In genomic region chr10:103276941-103277712, GRCh38 we compare ENCODE assay signal across 8 cellular contexts. TPM values are rescaled to one million over a fixed set of nuclear protein-coding genes. Genes with fewer than 3 reads are reported as not detected.
DNase-seq lines count a peak whose midpoint lies in the region; ATAC-seq and TF ChIP-seq lines count a peak whose summit lies in the region.

TSS of gene INA (plus strand) at chr10:103277138. CDS start at chr10:103277212, 74 bp downstream.

- TF ChIP-seq POLR2A in heart left ventricle (IDR thresholded peaks at IDR 0.05): no peak

- no peak for DNase-seq in heart left ventricle
- no peak for DNase-seq in cardiac septum (ENCODE audit: low spot score)
- DNase-seq in NCI-H2227 (lab: John Stamatoyannopoulos, UW; ENCODE audit: unreplicated experiment): peak; percentile 88
- DNase-seq in adipocyte (ENCODE audit: low read depth): peak; percentile 78
- DNase-seq in stimulated activated CD8-positive, alpha-beta memory T cell treated with anti-CD3 and anti-CD28 coated beads, Interleukin-15, amount 100 ng/mL, for 48 hours (ENCODE audit: low read depth in 2 of 2): peak; percentile 15 to 23
- no peak for DNase-seq in OCI-M1 (lab: John Stamatoyannopoulos, UW)

- no peak for ATAC-seq in heart left ventricle
- no peak for ATAC-seq in GM21381 (IDR thresholded peaks at IDR 0.05; ENCODE audit: unreplicated experiment)

- no peaks in the 10 kb centered on the region for H3K9me3 ChIP-seq in heart left ventricle
- peaks cover 7% of the 10 kb centered on the region for H3K9me3 ChIP-seq in adipocyte (ENCODE audit: control insufficient read depth, low read length)
- no peaks in the 10 kb centered on the region for H3K9me3 ChIP-seq in iPS-18a (ENCODE audit: control insufficient read depth, low read depth, low read length)

- H3K27ac ChIP-seq in heart left ventricle: no peak within 1 kb of the TSS
- no peak within 1 kb of the TSS for H3K27ac ChIP-seq in iPS-18a (ENCODE audit: low read length)

- intact Hi-C loops in heart left ventricle (cut with DNase I): no loop called here
- intact Hi-C loops in cardiac septum (cut with DNase I): no loop called here

- no peaks in the 10 kb centered on the region for H3K36me3 ChIP-seq in heart left ventricle
- no peaks in the 10 kb centered on the region for H3K36me3 ChIP-seq in adipocyte (ENCODE audit: control insufficient read depth, insufficient read depth, low read length, severe bottlenecking)
- no peaks in the 10 kb centered on the region for H3K36me3 ChIP-seq in iPS-18a (ENCODE audit: control insufficient read depth, low read depth, low read length)

- H3K4me3 ChIP-seq in heart left ventricle (peak within 1 kb of the TSS in 10 of 12 donors; percentile 13 to 45 (median 27)), adipocyte (ENCODE audit: low read length) (peak within 1 kb of the TSS; percentile 71), iPS-18a (ENCODE audit: low read length) (peak within 1 kb of the TSS; percentile 69)

- H3K4me1 ChIP-seq in heart left ventricle (peaks cover 0 to 16% (median 7%) of the 10 kb centered on the region in 12 donors), adipocyte (ENCODE audit: control insufficient read depth, insufficient read depth, low read length) (peaks cover 14% of the 10 kb centered on the region), iPS-18a (ENCODE audit: control insufficient read depth, low read depth, low read length) (peaks cover 9% of the 10 kb centered on the region)

- H3K9ac ChIP-seq in adipocyte (ENCODE audit: low read length) (no peak within 1 kb of the TSS), iPS-18a (ENCODE audit: low read length) (peak within 1 kb of the TSS; percentile 23)

- peaks cover 21 to 78% (median 52%) of the 10 kb centered on the region in 9 donors for H3K27me3 ChIP-seq in heart left ventricle
- peaks cover 64% of the 10 kb centered on the region for H3K27me3 ChIP-seq in adipocyte (replicated peaks; ENCODE audit: control insufficient read depth, insufficient read depth, low read length)
- H3K27me3 ChIP-seq in iPS-18a (ENCODE audit: control insufficient read depth, insufficient read depth, low read length): peaks cover 67% of the 10 kb centered on the region

- WGBS in heart left ventricle, 4 donors: 1% methylated on average over 14 to 101 of the region's 101 CpGs

- TF ChIP-seq CTCF in heart left ventricle (IDR thresholded peaks at IDR 0.05): no peak

RNA-seq across cellular contexts. Expression of gene INA, which starts in this region (rescaled TPM):
- total RNA-seq in heart left ventricle (under 1 TPM in 2 of 9 donors, not detected in 7; 0.08 to 0.11 TPM), cardiac septum (0.08 TPM)
- polyA plus RNA-seq in heart left ventricle: under 1 TPM in 1 of 2 donors, not detected in 1; 0.04 TPM

Comparison
In these comparisons a context has a peak if more than half of its experiments do, and no peak if none do; other contexts are left out.
1. DNase-seq: peak in NCI-H2227 (single experiment), adipocyte (single experiment) and stimulated activated CD8-positive, alpha-beta memory T cell treated with anti-CD3 and anti-CD28 coated beads, Interleukin-15, amount 100 ng/mL, for 48 hours (2 of 2); none in heart left ventricle (0 of 5), cardiac septum (single experiment) and OCI-M1 (single experiment).
2. Peak in every context shown above with its lines, with median percentiles within 50 percentile points of each other: H3K4me3 ChIP-seq.